In the genomic region with DNA sequence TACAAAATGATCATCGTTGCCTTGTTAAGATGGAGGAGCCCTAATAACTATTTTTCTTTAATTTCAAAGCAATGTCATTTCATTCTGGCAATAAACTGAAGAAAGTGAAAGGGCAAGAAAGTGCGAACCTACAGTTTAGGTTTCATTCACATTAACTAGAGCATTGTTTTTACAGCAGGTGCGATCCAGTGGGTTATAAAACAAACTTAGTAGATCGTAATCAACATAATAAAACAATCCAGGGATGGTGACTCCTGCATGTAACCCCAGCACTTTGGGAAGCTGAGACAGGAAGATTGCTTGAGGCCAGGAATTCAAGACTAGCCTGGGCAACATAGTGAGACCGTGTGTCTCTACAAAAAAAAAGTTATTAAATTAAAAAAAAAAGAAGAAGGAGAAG, we compare ENCODE assay signal across 22 cellular contexts.
"Had no signal": no experiment of that assay in that cellular context is flagged by ENCODE, and none has a peak within 500 bp of the region (broad histone marks: within the 10 kb centered on the region; RNA-seq: fewer than 3 reads in every experiment).

No MANE protein-coding gene starts in this region.

- H3K4me1 ChIP-seq: gastroesophageal sphincter, right lobe of liver had no signal

- ATAC-seq: activated CD8-positive, alpha-beta T cell treated with anti-CD3 and anti-CD28 coated beads for 36 hours; activated naive CD8-positive, alpha-beta T cell treated with anti-CD3 and anti-CD28 coated beads, Interleukin-2, amount 50 U/mL, for 24 hours; gastroesophageal sphincter; natural killer cell treated with Interleukin-12 subunit alpha and Interleukin-12 subunit beta and Interleukin-15 and Interleukin-18, amount 100 ng/mL, for 72 hours; right lobe of liver; T-helper 17 cell; WTC11 had no signal

- H3K27ac ChIP-seq: gastroesophageal sphincter, right lobe of liver, transverse colon had no signal

- H3K27me3 ChIP-seq: gastroesophageal sphincter, right lobe of liver, transverse colon had no signal

- H3K27me3 Mint-ChIP-seq: activated CD8-positive, alpha-beta T cell treated with anti-CD3 and anti-CD28 coated beads for 36 hours; activated naive CD8-positive, alpha-beta T cell treated with anti-CD3 and anti-CD28 coated beads, Interleukin-2, amount 50 U/mL, for 24 hours; natural killer cell treated with Interleukin-12 subunit alpha and Interleukin-12 subunit beta and Interleukin-15 and Interleukin-18, amount 100 ng/mL, for 72 hours; T-helper 17 cell had no signal

- H3K9me3 ChIP-seq: right lobe of liver, transverse colon had no signal

- H3K27ac Mint-ChIP-seq: activated CD8-positive, alpha-beta T cell treated with anti-CD3 and anti-CD28 coated beads for 36 hours; activated naive CD4-positive, alpha-beta T cell treated with anti-CD3 and anti-CD28 coated beads, Interleukin-2, amount 50 U/mL, for 24 hours; activated naive CD8-positive, alpha-beta T cell treated with anti-CD3 and anti-CD28 coated beads, Interleukin-2, amount 50 U/mL, for 24 hours; activated T-helper 2 cell treated with anti-CD3 and anti-CD28 coated beads, Interferon-gamma antibody, Interleukin-2, Interleukin-4, amounts not matched to agents 10 μg/mL and 5 μg/mL and 100 μg/mL, durations not matched to agents 14 hours and 24 hours and 36 hours; natural killer cell treated with Interleukin-12 subunit alpha and Interleukin-12 subunit beta and Interleukin-15 and Interleukin-18, amount 100 ng/mL, for 72 hours; T-helper 17 cell; WTC11 had no signal

- H3K36me3 ChIP-seq: gastroesophageal sphincter, right lobe of liver, transverse colon had no signal

- H3K36me3 Mint-ChIP-seq: WTC11 had no signal

- FAIRE-seq: endothelial cell of umbilical vein, kidney had no signal

- DNase-seq: activated CD4-positive, alpha-beta T cell treated with anti-CD3 and anti-CD28 coated beads, Interleukin-2, amount 50 U/mL, for 1 hour; activated CD8-positive, alpha-beta T cell treated with anti-CD3 and anti-CD28 coated beads for 36 hours; activated naive CD8-positive, alpha-beta T cell treated with anti-CD3 and anti-CD28 coated beads, Interleukin-2, amount 50 U/mL, for 24 hours; activated T-cell treated with anti-CD3 and anti-CD28 coated beads, Interleukin-2, amount 50 U/mL, for 48 hours; amygdala; caudate nucleus; hippocampal formation; kidney; mesenchymal stem cell; posterior cingulate gyrus; right lobe of liver; stimulated activated CD4-positive, alpha-beta T cell treated with anti-CD3 and anti-CD28 coated beads, Interleukin-12 subunit alpha, Interleukin-12 subunit beta, amount 100 ng/mL, for 4 hours; stimulated activated CD4-positive, alpha-beta T cell treated with anti-CD3 and anti-CD28 coated beads, Interleukin-4, amount 100 ng/mL, for 24 hours; stimulated activated naive CD4-positive, alpha-beta T cell; T-helper 17 cell; transverse colon had no signal

- H3K4me3 Mint-ChIP-seq: activated CD8-positive, alpha-beta T cell treated with anti-CD3 and anti-CD28 coated beads for 36 hours; activated naive CD4-positive, alpha-beta T cell treated with anti-CD3 and anti-CD28 coated beads, Interleukin-2, amount 50 U/mL, for 24 hours; activated naive CD8-positive, alpha-beta T cell treated with anti-CD3 and anti-CD28 coated beads, Interleukin-2, amount 50 U/mL, for 24 hours; natural killer cell treated with Interleukin-12 subunit alpha and Interleukin-12 subunit beta and Interleukin-15 and Interleukin-18, amount 100 ng/mL, for 72 hours; T-helper 17 cell; WTC11 had no signal

- H3K9me3 Mint-ChIP-seq: activated CD8-positive, alpha-beta T cell treated with anti-CD3 and anti-CD28 coated beads for 36 hours; activated naive CD4-positive, alpha-beta T cell treated with anti-CD3 and anti-CD28 coated beads, Interleukin-2, amount 50 U/mL, for 24 hours; activated naive CD8-positive, alpha-beta T cell treated with anti-CD3 and anti-CD28 coated beads, Interleukin-2, amount 50 U/mL, for 24 hours; activated T-helper 2 cell treated with anti-CD3 and anti-CD28 coated beads, Interferon-gamma antibody, Interleukin-2, Interleukin-4, amounts not matched to agents 10 μg/mL and 5 μg/mL and 100 μg/mL, durations not matched to agents 14 hours and 24 hours and 36 hours; natural killer cell treated with Interleukin-12 subunit alpha and Interleukin-12 subunit beta and Interleukin-15 and Interleukin-18, amount 100 ng/mL, for 72 hours; WTC11 had no signal

- H3K4me1 Mint-ChIP-seq: activated naive CD4-positive, alpha-beta T cell treated with anti-CD3 and anti-CD28 coated beads, Interleukin-2, amount 50 U/mL, for 24 hours; activated naive CD8-positive, alpha-beta T cell treated with anti-CD3 and anti-CD28 coated beads, Interleukin-2, amount 50 U/mL, for 24 hours had no signal

- H3K4me3 ChIP-seq: gastroesophageal sphincter, right lobe of liver, transverse colon had no signal
